16 cellular contexts compared by ENCODE assay signal in the genomic region with DNA sequence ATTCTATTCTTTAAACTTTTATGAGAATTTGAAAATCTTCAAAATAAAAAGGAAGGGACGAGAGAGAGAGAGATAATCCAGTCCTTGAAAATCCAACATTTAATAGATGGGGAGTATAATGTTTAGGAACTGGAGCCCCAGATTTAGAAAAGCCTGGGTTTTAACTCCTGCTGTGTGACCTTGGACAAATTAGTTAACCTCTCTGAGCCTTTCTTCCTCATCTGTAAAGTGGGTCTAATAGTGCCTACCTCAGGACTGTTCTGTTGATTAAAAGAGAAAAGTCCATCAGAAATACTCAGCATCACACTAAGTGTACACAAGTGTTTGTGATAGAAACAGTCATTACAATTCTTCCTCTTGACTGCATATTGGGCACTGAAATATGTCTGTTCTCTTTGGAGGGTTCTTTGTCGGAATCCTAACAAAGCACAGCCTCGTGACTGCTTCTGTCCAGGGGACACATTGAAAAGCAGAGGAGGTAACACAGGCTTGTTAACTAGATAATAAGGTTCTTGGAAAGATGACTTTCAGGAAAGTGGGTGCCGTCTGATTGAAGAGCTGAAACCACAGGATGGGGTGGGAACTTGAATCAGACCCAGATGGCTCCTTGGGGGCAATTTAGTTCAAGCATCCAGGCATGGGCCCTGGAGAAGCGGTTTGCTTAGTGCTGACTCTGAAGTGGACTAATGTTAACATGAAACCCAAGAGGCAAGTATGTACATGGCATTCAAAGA.
DNase-seq lines count a peak whose midpoint lies in the region; ATAC-seq and TF ChIP-seq lines count a peak whose summit lies in the region.
"Had no signal": no experiment of that assay in that cellular context is flagged by ENCODE, and none has a peak within 500 bp of the region (broad histone marks: within the 10 kb centered on the region; RNA-seq: fewer than 3 reads in every experiment).

No MANE protein-coding gene starts in this region.

- no peaks in the 10 kb centered on the region for H3K27me3 Mint-ChIP-seq in stimulated activated naive CD8-positive, alpha-beta T cell treated with anti-CD3 and anti-CD28 coated beads, Interleukin-15, Interleukin-2, amounts not matched to agents 100 ng/mL and 50 ng/mL, for 24 hours
- H3K27me3 Mint-ChIP-seq in stimulated activated naive CD8-positive, alpha-beta T cell treated with anti-CD3 and anti-CD28 coated beads, Interleukin-15, amount 100 ng/mL, for 72 hours = no peaks in the 10 kb centered on the region
- H3K27me3 Mint-ChIP-seq in brain = no peaks in the 10 kb centered on the region

- WGBS in heart left ventricle, 4 donors = 79 to 89% (median 83%) methylated on average over 5 of the region's 5 CpGs

- no peak overlapping the region for H3K27ac ChIP-seq in heart left ventricle
- H3K27ac ChIP-seq: esophagus muscularis mucosa, vagina had no signal

- no peaks in the 10 kb centered on the region for H3K4me1 ChIP-seq in heart left ventricle

- H3K36me3 Mint-ChIP-seq in stimulated activated naive CD8-positive, alpha-beta T cell treated with anti-CD3 and anti-CD28 coated beads, Interleukin-15, Interleukin-2, amounts not matched to agents 100 ng/mL and 50 ng/mL, for 24 hours (ENCODE audit: low read depth) = peaks cover 31% of the 10 kb centered on the region
- peaks cover 34% of the 10 kb centered on the region for H3K36me3 Mint-ChIP-seq in brain
- H3K36me3 Mint-ChIP-seq: WTC11 had no signal

- H3K27ac Mint-ChIP-seq in stimulated activated naive CD8-positive, alpha-beta T cell treated with anti-CD3 and anti-CD28 coated beads, Interleukin-15, Interleukin-2, amounts not matched to agents 100 ng/mL and 50 ng/mL, for 24 hours = peak overlapping the region; percentile 77
- no peak overlapping the region for H3K27ac Mint-ChIP-seq in stimulated activated naive CD8-positive, alpha-beta T cell treated with anti-CD3 and anti-CD28 coated beads, Interleukin-15, amount 100 ng/mL, for 72 hours
- peak overlapping the region in 3 of 5 experiments; percentile 63 to 79 (median 72) for H3K27ac Mint-ChIP-seq in brain

- TF ChIP-seq POLR2A in heart left ventricle (IDR thresholded peaks at IDR 0.05) = no peak

- H3K4me1 Mint-ChIP-seq in stimulated activated naive CD8-positive, alpha-beta T cell treated with anti-CD3 and anti-CD28 coated beads, Interleukin-15, Interleukin-2, amounts not matched to agents 100 ng/mL and 50 ng/mL, for 24 hours (ENCODE audit: low read depth) = peaks cover 71% of the 10 kb centered on the region
- peaks cover 69% of the 10 kb centered on the region for H3K4me1 Mint-ChIP-seq in stimulated activated naive CD8-positive, alpha-beta T cell treated with anti-CD3 and anti-CD28 coated beads, Interleukin-15, amount 100 ng/mL, for 72 hours
- H3K4me1 Mint-ChIP-seq in brain = peaks cover 35% of the 10 kb centered on the region

- ATAC-seq in stimulated activated naive CD8-positive, alpha-beta T cell treated with anti-CD3 and anti-CD28 coated beads, Interleukin-15, amount 100 ng/mL, for 72 hours = no peak
- ATAC-seq in HG03469 (IDR thresholded peaks at IDR 0.05; ENCODE audit: unreplicated experiment) (no peak), heart left ventricle (no peak)
- ATAC-seq: WTC11 had no signal

- H3K4me3 ChIP-seq in heart left ventricle = no peak overlapping the region
- H3K4me3 ChIP-seq: esophagus muscularis mucosa, HAP-1, smooth muscle cell, vagina had no signal

- H3K36me3 ChIP-seq in heart left ventricle = peaks cover 0 to 35% (median 17%) of the 10 kb centered on the region in 9 donors
- H3K36me3 ChIP-seq: HAP-1, vagina had no signal

- H3K9me3 ChIP-seq in heart left ventricle = no peaks in the 10 kb centered on the region
- H3K9me3 ChIP-seq: esophagus muscularis mucosa, HAP-1, vagina had no signal

- H3K9me3 Mint-ChIP-seq in stimulated activated naive CD8-positive, alpha-beta T cell treated with anti-CD3 and anti-CD28 coated beads, Interleukin-15, Interleukin-2, amounts not matched to agents 100 ng/mL and 50 ng/mL, for 24 hours = no peaks in the 10 kb centered on the region
- H3K9me3 Mint-ChIP-seq in stimulated activated naive CD8-positive, alpha-beta T cell treated with anti-CD3 and anti-CD28 coated beads, Interleukin-15, amount 100 ng/mL, for 72 hours = no peaks in the 10 kb centered on the region
- no peaks in the 10 kb centered on the region for H3K9me3 Mint-ChIP-seq in brain
- H3K9me3 Mint-ChIP-seq: activated T-cell treated with anti-CD3 and anti-CD28 coated beads, Interleukin-2, amount 50 U/mL, for 4 hours; WTC11 had no signal

- intact Hi-C loops in heart left ventricle (cut with DNase I) = loop anchor here in 1 of 10 donors (5.0 kb wide), 1 partner anchor 100 kb away; no protein-coding TSS in a partner anchor

- peak overlapping the region; percentile 30 for H3K4me3 Mint-ChIP-seq in stimulated activated naive CD8-positive, alpha-beta T cell treated with anti-CD3 and anti-CD28 coated beads, Interleukin-15, Interleukin-2, amounts not matched to agents 100 ng/mL and 50 ng/mL, for 24 hours
- H3K4me3 Mint-ChIP-seq in stimulated activated naive CD8-positive, alpha-beta T cell treated with anti-CD3 and anti-CD28 coated beads, Interleukin-15, amount 100 ng/mL, for 72 hours = peak overlapping the region in 1 of 2 donors; percentile 14
- H3K4me3 Mint-ChIP-seq in brain = no peak overlapping the region
- H3K4me3 Mint-ChIP-seq: activated T-cell treated with anti-CD3 and anti-CD28 coated beads, Interleukin-2, amount 50 U/mL, for 4 hours; WTC11 had no signal

- H3K27me3 ChIP-seq in heart left ventricle = no peaks in the 10 kb centered on the region
- H3K27me3 ChIP-seq: esophagus muscularis mucosa, vagina had no signal

- TF ChIP-seq CTCF in brain (conservative IDR thresholded peaks at IDR 0.05) (no peak), heart left ventricle (IDR thresholded peaks at IDR 0.05) (no peak)

- DNase-seq in stimulated activated naive CD8-positive, alpha-beta T cell treated with anti-CD3 and anti-CD28 coated beads, Interleukin-15, amount 100 ng/mL, for 72 hours = no peak
- DNase-seq in RPMI7951 (ENCODE audit: low read depth) (peak; percentile 84), heart left ventricle (no peak), 8988T (no peak)
- DNase-seq: activated T-cell treated with anti-CD3 and anti-CD28 coated beads, Interleukin-2, amount 50 U/mL, for 4 hours; C1 segment of cervical spinal cord; hippocampal formation; stimulated activated naive CD4-positive, alpha-beta T cell treated with Interleukin-2 at 50 U/mL for 16 hours had no signal

Comparison
In these comparisons a context has a peak if more than half of its experiments do, and no peak if none do; other contexts are left out.
1. H3K27ac Mint-ChIP-seq: peak in stimulated activated naive CD8-positive, alpha-beta T cell treated with anti-CD3 and anti-CD28 coated beads, Interleukin-15, Interleukin-2, amounts not matched to agents 100 ng/mL and 50 ng/mL, for 24 hours (single experiment) and brain (3 of 5); none in stimulated activated naive CD8-positive, alpha-beta T cell treated with anti-CD3 and anti-CD28 coated beads, Interleukin-15, amount 100 ng/mL, for 72 hours (0 of 2).